Comparison of ENCODE assay signal across 1 cellular context in genomic region chr9:33510264-33511183, GRCh38.
TF ChIP-seq lines count a peak whose summit lies in the region.

No MANE protein-coding gene starts in this region.

TF ChIP-seq in HEK293, 187 proteins besides CTCF, POLR2A, EP300 and RAD21 (continued from another document and continues in another):
- TF ChIP-seq EGR2 (tag by site-specific recombination; IDR thresholded peaks at IDR 0.05; ENCODE audit: low read depth): no peak
- no peak for TF ChIP-seq ZNF549 (tag by site-specific recombination; IDR thresholded peaks at IDR 0.05)
- no peak for TF ChIP-seq SP3 (tag by site-specific recombination; IDR thresholded peaks at IDR 0.05)
- no peak for TF ChIP-seq BCL6B (tag by site-specific recombination; IDR thresholded peaks at IDR 0.05)
- TF ChIP-seq ZNF394 (tag by site-specific recombination; IDR thresholded peaks at IDR 0.05; ENCODE audit: borderline replicate concordance): no peak
- no peak for TF ChIP-seq ZNF596 (tag by site-specific recombination; IDR thresholded peaks at IDR 0.05)
- TF ChIP-seq KLF1 (tag by site-specific recombination; IDR thresholded peaks at IDR 0.05): no peak
- no peak for TF ChIP-seq ZNF23 (tag by site-specific recombination; IDR thresholded peaks at IDR 0.05; ENCODE audit: borderline replicate concordance)
- TF ChIP-seq ZNF660 (tag by site-specific recombination; IDR thresholded peaks at IDR 0.05): 0 out of 2 replicates have a peak, but pooled peaks have one; percentile 8
- no peak for TF ChIP-seq ZNF112 (tag by site-specific recombination; IDR thresholded peaks at IDR 0.05)
- TF ChIP-seq, protein P1, sequence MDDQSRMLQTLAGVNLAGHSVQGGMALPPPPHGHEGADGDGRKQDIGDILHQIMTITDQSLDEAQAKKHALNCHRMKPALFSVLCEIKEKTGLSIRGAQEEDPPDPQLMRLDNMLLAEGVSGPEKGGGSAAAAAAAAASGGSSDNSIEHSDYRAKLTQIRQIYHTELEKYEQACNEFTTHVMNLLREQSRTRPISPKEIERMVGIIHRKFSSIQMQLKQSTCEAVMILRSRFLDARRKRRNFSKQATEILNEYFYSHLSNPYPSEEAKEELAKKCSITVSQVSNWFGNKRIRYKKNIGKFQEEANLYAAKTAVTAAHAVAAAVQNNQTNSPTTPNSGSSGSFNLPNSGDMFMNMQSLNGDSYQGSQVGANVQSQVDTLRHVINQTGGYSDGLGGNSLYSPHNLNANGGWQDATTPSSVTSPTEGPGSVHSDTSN (CRISPR knock-in tag; IDR thresholded peaks at IDR 0.05): no peak
- TF ChIP-seq, protein P2, sequence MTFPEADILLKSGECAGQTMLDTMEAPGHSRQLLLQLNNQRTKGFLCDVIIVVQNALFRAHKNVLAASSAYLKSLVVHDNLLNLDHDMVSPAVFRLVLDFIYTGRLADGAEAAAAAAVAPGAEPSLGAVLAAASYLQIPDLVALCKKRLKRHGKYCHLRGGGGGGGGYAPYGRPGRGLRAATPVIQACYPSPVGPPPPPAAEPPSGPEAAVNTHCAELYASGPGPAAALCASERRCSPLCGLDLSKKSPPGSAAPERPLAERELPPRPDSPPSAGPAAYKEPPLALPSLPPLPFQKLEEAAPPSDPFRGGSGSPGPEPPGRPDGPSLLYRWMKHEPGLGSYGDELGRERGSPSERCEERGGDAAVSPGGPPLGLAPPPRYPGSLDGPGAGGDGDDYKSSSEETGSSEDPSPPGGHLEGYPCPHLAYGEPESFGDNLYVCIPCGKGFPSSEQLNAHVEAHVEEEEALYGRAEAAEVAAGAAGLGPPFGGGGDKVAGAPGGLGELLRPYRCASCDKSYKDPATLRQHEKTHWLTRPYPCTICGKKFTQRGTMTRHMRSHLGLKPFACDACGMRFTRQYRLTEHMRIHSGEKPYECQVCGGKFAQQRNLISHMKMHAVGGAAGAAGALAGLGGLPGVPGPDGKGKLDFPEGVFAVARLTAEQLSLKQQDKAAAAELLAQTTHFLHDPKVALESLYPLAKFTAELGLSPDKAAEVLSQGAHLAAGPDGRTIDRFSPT (tag by site-specific recombination; IDR thresholded peaks at IDR 0.05): 0 out of 2 replicates have a peak, but pooled peaks have one; percentile 14
- TF ChIP-seq, protein P3, sequence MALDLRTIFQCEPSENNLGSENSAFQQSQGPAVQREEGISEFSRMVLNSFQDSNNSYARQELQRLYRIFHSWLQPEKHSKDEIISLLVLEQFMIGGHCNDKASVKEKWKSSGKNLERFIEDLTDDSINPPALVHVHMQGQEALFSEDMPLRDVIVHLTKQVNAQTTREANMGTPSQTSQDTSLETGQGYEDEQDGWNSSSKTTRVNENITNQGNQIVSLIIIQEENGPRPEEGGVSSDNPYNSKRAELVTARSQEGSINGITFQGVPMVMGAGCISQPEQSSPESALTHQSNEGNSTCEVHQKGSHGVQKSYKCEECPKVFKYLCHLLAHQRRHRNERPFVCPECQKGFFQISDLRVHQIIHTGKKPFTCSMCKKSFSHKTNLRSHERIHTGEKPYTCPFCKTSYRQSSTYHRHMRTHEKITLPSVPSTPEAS (tag by site-specific recombination; IDR thresholded peaks at IDR 0.05): no peak
- no peak for TF ChIP-seq ZNF692 (tag by site-specific recombination; IDR thresholded peaks at IDR 0.05)
- no peak for TF ChIP-seq SP2 (tag by site-specific recombination; IDR thresholded peaks at IDR 0.05)
- TF ChIP-seq ZNF19 (tag by site-specific recombination; IDR thresholded peaks at IDR 0.05; ENCODE audit: low read depth): no peak
- TF ChIP-seq ZBTB7A (tag by site-specific recombination; IDR thresholded peaks at IDR 0.05; ENCODE audit: low read depth): no peak
- no peak for TF ChIP-seq KLF17 (tag by site-specific recombination; IDR thresholded peaks at IDR 0.05)
- TF ChIP-seq, protein P4, sequence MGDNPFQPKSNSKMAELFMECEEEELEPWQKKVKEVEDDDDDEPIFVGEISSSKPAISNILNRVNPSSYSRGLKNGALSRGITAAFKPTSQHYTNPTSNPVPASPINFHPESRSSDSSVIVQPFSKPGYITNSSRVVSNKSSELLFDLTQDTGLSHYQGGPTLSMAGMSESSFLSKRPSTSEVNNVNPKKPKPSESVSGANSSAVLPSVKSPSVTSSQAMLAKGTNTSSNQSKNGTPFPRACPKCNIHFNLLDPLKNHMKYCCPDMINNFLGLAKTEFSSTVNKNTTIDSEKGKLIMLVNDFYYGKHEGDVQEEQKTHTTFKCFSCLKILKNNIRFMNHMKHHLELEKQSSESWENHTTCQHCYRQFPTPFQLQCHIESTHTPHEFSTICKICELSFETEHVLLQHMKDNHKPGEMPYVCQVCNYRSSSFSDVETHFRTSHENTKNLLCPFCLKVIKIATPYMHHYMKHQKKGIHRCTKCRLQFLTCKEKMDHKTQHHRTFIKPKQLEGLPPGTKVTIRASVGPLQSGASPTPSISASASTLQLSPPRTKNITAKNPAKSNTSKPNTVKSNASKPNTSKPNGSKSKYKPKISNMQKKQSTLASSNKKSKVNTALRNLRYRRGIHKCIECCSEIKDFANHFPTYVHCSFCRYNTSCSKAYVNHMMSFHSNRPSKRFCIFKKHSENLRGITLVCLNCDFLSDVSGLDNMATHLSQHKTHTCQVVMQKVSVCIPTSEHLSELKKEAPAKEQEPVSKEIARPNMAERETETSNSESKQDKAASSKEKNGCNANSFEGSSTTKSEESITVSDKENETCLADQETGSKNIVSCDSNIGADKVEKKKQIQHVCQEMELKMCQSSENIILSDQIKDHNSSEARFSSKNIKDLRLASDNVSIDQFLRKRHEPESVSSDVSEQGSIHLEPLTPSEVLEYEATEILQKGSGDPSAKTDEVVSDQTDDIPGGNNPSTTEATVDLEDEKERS (tag by site-specific recombination; IDR thresholded peaks at IDR 0.05): no peak
- TF ChIP-seq BCL11B (tag by site-specific recombination; IDR thresholded peaks at IDR 0.05; ENCODE audit: low read depth): no peak
- TF ChIP-seq ZNF777 (tag by site-specific recombination; IDR thresholded peaks at IDR 0.05; ENCODE audit: borderline replicate concordance): no peak
- TF ChIP-seq ZNF248 (tag by site-specific recombination; IDR thresholded peaks at IDR 0.05): no peak
- TF ChIP-seq, protein P5, sequence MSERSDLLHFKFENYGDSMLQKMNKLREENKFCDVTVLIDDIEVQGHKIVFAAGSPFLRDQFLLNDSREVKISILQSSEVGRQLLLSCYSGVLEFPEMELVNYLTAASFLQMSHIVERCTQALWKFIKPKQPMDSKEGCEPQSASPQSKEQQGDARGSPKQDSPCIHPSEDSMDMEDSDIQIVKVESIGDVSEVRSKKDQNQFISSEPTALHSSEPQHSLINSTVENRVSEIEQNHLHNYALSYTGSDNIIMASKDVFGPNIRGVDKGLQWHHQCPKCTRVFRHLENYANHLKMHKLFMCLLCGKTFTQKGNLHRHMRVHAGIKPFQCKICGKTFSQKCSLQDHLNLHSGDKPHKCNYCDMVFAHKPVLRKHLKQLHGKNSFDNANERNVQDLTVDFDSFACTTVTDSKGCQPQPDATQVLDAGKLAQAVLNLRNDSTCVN (tag by site-specific recombination; optimal IDR thresholded peaks at IDR 0.05): peak; percentile 67
- TF ChIP-seq ZFP69B (tag by site-specific recombination; IDR thresholded peaks at IDR 0.05): no peak
- no peak for TF ChIP-seq ZBTB21 (tag by site-specific recombination; IDR thresholded peaks at IDR 0.05)
- no peak for TF ChIP-seq ZNF791 (tag by site-specific recombination; IDR thresholded peaks at IDR 0.05)
- no peak for TF ChIP-seq ZNF26 (tag by site-specific recombination; IDR thresholded peaks at IDR 0.05)
- TF ChIP-seq ZNF10 (tag by site-specific recombination; IDR thresholded peaks at IDR 0.05): no peak
- TF ChIP-seq, protein P6, sequence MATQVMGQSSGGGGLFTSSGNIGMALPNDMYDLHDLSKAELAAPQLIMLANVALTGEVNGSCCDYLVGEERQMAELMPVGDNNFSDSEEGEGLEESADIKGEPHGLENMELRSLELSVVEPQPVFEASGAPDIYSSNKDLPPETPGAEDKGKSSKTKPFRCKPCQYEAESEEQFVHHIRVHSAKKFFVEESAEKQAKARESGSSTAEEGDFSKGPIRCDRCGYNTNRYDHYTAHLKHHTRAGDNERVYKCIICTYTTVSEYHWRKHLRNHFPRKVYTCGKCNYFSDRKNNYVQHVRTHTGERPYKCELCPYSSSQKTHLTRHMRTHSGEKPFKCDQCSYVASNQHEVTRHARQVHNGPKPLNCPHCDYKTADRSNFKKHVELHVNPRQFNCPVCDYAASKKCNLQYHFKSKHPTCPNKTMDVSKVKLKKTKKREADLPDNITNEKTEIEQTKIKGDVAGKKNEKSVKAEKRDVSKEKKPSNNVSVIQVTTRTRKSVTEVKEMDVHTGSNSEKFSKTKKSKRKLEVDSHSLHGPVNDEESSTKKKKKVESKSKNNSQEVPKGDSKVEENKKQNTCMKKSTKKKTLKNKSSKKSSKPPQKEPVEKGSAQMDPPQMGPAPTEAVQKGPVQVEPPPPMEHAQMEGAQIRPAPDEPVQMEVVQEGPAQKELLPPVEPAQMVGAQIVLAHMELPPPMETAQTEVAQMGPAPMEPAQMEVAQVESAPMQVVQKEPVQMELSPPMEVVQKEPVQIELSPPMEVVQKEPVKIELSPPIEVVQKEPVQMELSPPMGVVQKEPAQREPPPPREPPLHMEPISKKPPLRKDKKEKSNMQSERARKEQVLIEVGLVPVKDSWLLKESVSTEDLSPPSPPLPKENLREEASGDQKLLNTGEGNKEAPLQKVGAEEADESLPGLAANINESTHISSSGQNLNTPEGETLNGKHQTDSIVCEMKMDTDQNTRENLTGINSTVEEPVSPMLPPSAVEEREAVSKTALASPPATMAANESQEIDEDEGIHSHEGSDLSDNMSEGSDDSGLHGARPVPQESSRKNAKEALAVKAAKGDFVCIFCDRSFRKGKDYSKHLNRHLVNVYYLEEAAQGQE (tag by site-specific recombination; IDR thresholded peaks at IDR 0.05): no peak; the same call in 1 of the 2 replicates
- TF ChIP-seq MYNN (tag by site-specific recombination; IDR thresholded peaks at IDR 0.05; ENCODE audit: borderline replicate concordance): no peak
- no peak for TF ChIP-seq ZNF302 (tag by site-specific recombination; IDR thresholded peaks at IDR 0.05; ENCODE audit: low read depth)
- TF ChIP-seq, protein P7, sequence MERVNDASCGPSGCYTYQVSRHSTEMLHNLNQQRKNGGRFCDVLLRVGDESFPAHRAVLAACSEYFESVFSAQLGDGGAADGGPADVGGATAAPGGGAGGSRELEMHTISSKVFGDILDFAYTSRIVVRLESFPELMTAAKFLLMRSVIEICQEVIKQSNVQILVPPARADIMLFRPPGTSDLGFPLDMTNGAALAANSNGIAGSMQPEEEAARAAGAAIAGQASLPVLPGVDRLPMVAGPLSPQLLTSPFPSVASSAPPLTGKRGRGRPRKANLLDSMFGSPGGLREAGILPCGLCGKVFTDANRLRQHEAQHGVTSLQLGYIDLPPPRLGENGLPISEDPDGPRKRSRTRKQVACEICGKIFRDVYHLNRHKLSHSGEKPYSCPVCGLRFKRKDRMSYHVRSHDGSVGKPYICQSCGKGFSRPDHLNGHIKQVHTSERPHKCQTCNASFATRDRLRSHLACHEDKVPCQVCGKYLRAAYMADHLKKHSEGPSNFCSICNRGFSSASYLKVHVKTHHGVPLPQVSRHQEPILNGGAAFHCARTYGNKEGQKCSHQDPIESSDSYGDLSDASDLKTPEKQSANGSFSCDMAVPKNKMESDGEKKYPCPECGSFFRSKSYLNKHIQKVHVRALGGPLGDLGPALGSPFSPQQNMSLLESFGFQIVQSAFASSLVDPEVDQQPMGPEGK (tag by site-specific recombination; IDR thresholded peaks at IDR 0.05): no peak
- no peak for TF ChIP-seq KLF16 (tag by site-specific recombination; IDR thresholded peaks at IDR 0.05)
- TF ChIP-seq ZNF600 (tag by site-specific recombination; IDR thresholded peaks at IDR 0.05): 0 out of 2 replicates have a peak, but pooled peaks have one; percentile 36
- 0 out of 2 replicates have a peak, but pooled peaks have one; percentile 7 for TF ChIP-seq OSR2 (tag by site-specific recombination; IDR thresholded peaks at IDR 0.05)
- TF ChIP-seq YY1 (tag by site-specific recombination; IDR thresholded peaks at IDR 0.05): peak; percentile 78; the same call in 1 of the 2 replicates
- 0 out of 2 replicates have a peak, but pooled peaks have one; percentile 35 for TF ChIP-seq FEZF1 (tag by site-specific recombination; IDR thresholded peaks at IDR 0.05)
- TF ChIP-seq ZNF221 (tag by site-specific recombination; IDR thresholded peaks at IDR 0.05; ENCODE audit: borderline replicate concordance): no peak
- TF ChIP-seq ZNF843 (tag by site-specific recombination; IDR thresholded peaks at IDR 0.05): no peak
